ENCODE assay signal across 1 cellular context in the genomic region with DNA sequence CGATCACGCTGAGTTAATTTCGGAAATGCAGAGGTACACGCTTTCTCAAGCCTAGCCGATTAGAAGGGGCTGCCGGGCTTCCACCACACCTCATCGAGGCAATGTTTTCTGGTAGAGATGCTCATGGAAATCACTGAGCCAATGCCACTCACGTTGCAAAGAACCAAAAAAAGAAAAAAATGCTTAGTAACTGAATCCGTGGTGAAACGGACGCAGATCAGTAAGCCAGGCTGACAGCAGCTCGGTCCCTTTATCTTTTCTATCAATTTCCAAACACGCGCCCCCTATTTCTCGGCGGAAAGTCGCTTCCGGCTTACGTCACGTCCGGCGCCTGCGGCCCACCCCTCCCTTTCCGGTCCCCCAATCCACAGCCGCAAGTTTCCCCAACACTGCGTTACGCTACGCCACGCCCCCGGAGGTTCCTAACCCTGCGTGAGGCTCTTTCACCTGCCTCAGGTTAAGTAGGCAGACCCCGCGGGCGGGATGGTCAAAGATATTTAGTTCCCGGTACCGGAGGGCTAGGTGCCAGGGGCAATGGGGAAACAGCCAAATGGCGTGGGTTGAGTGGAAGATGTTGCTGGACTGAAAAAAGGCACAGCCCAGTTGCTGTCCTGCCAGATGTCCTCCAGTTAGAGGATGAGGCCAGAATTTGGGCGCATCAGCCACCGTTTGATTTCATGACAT.
A peak's percentile ranks its signal among the peaks of the same experiment; 100 is the strongest.
TF ChIP-seq lines count a peak whose summit lies in the region.

A gene with protein sequence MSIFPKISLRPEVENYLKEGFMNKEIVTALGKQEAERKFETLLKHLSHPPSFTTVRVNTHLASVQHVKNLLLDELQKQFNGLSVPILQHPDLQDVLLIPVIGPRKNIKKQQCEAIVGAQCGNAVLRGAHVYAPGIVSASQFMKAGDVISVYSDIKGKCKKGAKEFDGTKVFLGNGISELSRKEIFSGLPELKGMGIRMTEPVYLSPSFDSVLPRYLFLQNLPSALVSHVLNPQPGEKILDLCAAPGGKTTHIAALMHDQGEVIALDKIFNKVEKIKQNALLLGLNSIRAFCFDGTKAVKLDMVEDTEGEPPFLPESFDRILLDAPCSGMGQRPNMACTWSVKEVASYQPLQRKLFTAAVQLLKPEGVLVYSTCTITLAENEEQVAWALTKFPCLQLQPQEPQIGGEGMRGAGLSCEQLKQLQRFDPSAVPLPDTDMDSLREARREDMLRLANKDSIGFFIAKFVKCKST (minus strand): TSS at position 264 of the 684 bp plus-strand sequence. CDS start 384 bp downstream, outside the sequence.

TF ChIP-seq in K562, 482 proteins besides CTCF, POLR2A, EP300 and RAD21 (continued from another document and continues in another):
- TF ChIP-seq TCF7L2 (IDR thresholded peaks at IDR 0.05; ENCODE audit: low read depth, low read length) (no peak), ZC3H11A (IDR thresholded peaks at IDR 0.05; ENCODE audit: low read depth, low read length) (0 out of 2 replicates have a peak, but pooled peaks have one; percentile 33), SLC30A9 (CRISPR knock-in tag; IDR thresholded peaks at IDR 0.05) (no peak), NRF1 (conservative IDR thresholded peaks at IDR 0.05 in 1 of 2, IDR thresholded peaks at IDR 0.05 in 1 of 2) (peak; percentile 56 to 66; a peak in 3 of 4 replicates), TBP (optimal IDR thresholded peaks at IDR 0.05; ENCODE audit: low read depth, low read length) (peak; percentile 84), ZNF644 (tag; IDR thresholded peaks at IDR 0.05; ENCODE audit: low read depth) (no peak), NCOR1 (IDR thresholded peaks at IDR 0.05) (0 out of 2 replicates have a peak, but pooled peaks have one; percentile 24), TEAD4 (IDR thresholded peaks at IDR 0.05; ENCODE audit: low read length) (peak; percentile 29; the same call in 1 of the 2 replicates), TEAD4 (CRISPR knock-in tag; IDR thresholded peaks at IDR 0.05; ENCODE audit: borderline replicate concordance) (no peak), NR3C1 (CRISPR knock-in tag; IDR thresholded peaks at IDR 0.05) (no peak), KAT2B (IDR thresholded peaks at IDR 0.05; ENCODE audit: low read depth, low read length) (no peak), SRSF3 (IDR thresholded peaks at IDR 0.05; ENCODE audit: insufficient read depth, low read length) (no peak), NFYB (IDR thresholded peaks at IDR 0.05; ENCODE audit: extremely low read depth, insufficient read length) (no peak), PPARD (CRISPR knock-in tag; IDR thresholded peaks at IDR 0.05) (no peak), SRSF9 (IDR thresholded peaks at IDR 0.05; ENCODE audit: borderline replicate concordance, low read depth, low read length) (no peak)
- TF ChIP-seq, protein P1, sequence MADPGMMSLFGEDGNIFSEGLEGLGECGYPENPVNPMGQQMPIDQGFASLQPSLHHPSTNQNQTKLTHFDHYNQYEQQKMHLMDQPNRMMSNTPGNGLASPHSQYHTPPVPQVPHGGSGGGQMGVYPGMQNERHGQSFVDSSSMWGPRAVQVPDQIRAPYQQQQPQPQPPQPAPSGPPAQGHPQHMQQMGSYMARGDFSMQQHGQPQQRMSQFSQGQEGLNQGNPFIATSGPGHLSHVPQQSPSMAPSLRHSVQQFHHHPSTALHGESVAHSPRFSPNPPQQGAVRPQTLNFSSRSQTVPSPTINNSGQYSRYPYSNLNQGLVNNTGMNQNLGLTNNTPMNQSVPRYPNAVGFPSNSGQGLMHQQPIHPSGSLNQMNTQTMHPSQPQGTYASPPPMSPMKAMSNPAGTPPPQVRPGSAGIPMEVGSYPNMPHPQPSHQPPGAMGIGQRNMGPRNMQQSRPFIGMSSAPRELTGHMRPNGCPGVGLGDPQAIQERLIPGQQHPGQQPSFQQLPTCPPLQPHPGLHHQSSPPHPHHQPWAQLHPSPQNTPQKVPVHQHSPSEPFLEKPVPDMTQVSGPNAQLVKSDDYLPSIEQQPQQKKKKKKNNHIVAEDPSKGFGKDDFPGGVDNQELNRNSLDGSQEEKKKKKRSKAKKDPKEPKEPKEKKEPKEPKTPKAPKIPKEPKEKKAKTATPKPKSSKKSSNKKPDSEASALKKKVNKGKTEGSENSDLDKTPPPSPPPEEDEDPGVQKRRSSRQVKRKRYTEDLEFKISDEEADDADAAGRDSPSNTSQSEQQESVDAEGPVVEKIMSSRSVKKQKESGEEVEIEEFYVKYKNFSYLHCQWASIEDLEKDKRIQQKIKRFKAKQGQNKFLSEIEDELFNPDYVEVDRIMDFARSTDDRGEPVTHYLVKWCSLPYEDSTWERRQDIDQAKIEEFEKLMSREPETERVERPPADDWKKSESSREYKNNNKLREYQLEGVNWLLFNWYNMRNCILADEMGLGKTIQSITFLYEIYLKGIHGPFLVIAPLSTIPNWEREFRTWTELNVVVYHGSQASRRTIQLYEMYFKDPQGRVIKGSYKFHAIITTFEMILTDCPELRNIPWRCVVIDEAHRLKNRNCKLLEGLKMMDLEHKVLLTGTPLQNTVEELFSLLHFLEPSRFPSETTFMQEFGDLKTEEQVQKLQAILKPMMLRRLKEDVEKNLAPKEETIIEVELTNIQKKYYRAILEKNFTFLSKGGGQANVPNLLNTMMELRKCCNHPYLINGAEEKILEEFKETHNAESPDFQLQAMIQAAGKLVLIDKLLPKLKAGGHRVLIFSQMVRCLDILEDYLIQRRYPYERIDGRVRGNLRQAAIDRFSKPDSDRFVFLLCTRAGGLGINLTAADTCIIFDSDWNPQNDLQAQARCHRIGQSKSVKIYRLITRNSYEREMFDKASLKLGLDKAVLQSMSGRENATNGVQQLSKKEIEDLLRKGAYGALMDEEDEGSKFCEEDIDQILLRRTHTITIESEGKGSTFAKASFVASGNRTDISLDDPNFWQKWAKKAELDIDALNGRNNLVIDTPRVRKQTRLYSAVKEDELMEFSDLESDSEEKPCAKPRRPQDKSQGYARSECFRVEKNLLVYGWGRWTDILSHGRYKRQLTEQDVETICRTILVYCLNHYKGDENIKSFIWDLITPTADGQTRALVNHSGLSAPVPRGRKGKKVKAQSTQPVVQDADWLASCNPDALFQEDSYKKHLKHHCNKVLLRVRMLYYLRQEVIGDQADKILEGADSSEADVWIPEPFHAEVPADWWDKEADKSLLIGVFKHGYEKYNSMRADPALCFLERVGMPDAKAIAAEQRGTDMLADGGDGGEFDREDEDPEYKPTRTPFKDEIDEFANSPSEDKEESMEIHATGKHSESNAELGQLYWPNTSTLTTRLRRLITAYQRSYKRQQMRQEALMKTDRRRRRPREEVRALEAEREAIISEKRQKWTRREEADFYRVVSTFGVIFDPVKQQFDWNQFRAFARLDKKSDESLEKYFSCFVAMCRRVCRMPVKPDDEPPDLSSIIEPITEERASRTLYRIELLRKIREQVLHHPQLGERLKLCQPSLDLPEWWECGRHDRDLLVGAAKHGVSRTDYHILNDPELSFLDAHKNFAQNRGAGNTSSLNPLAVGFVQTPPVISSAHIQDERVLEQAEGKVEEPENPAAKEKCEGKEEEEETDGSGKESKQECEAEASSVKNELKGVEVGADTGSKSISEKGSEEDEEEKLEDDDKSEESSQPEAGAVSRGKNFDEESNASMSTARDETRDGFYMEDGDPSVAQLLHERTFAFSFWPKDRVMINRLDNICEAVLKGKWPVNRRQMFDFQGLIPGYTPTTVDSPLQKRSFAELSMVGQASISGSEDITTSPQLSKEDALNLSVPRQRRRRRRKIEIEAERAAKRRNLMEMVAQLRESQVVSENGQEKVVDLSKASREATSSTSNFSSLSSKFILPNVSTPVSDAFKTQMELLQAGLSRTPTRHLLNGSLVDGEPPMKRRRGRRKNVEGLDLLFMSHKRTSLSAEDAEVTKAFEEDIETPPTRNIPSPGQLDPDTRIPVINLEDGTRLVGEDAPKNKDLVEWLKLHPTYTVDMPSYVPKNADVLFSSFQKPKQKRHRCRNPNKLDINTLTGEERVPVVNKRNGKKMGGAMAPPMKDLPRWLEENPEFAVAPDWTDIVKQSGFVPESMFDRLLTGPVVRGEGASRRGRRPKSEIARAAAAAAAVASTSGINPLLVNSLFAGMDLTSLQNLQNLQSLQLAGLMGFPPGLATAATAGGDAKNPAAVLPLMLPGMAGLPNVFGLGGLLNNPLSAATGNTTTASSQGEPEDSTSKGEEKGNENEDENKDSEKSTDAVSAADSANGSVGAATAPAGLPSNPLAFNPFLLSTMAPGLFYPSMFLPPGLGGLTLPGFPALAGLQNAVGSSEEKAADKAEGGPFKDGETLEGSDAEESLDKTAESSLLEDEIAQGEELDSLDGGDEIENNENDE (IDR thresholded peaks at IDR 0.05; ENCODE audit: low read depth, low read length): no peak
- TF ChIP-seq, protein P2, sequence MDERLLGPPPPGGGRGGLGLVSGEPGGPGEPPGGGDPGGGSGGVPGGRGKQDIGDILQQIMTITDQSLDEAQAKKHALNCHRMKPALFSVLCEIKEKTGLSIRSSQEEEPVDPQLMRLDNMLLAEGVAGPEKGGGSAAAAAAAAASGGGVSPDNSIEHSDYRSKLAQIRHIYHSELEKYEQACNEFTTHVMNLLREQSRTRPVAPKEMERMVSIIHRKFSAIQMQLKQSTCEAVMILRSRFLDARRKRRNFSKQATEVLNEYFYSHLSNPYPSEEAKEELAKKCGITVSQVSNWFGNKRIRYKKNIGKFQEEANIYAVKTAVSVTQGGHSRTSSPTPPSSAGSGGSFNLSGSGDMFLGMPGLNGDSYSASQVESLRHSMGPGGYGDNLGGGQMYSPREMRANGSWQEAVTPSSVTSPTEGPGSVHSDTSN (CRISPR knock-in tag; IDR thresholded peaks at IDR 0.05; ENCODE audit: low read depth): no peak
- TF ChIP-seq, protein P2 (tag; conservative IDR thresholded peaks at IDR 0.05; ENCODE audit: low read depth): no peak
- TF ChIP-seq, protein P3, sequence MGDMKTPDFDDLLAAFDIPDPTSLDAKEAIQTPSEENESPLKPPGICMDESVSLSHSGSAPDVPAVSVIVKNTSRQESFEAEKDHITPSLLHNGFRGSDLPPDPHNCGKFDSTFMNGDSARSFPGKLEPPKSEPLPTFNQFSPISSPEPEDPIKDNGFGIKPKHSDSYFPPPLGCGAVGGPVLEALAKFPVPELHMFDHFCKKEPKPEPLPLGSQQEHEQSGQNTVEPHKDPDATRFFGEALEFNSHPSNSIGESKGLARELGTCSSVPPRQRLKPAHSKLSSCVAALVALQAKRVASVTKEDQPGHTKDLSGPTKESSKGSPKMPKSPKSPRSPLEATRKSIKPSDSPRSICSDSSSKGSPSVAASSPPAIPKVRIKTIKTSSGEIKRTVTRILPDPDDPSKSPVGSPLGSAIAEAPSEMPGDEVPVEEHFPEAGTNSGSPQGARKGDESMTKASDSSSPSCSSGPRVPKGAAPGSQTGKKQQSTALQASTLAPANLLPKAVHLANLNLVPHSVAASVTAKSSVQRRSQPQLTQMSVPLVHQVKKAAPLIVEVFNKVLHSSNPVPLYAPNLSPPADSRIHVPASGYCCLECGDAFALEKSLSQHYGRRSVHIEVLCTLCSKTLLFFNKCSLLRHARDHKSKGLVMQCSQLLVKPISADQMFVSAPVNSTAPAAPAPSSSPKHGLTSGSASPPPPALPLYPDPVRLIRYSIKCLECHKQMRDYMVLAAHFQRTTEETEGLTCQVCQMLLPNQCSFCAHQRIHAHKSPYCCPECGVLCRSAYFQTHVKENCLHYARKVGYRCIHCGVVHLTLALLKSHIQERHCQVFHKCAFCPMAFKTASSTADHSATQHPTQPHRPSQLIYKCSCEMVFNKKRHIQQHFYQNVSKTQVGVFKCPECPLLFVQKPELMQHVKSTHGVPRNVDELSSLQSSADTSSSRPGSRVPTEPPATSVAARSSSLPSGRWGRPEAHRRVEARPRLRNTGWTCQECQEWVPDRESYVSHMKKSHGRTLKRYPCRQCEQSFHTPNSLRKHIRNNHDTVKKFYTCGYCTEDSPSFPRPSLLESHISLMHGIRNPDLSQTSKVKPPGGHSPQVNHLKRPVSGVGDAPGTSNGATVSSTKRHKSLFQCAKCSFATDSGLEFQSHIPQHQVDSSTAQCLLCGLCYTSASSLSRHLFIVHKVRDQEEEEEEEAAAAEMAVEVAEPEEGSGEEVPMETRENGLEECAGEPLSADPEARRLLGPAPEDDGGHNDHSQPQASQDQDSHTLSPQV (IDR thresholded peaks at IDR 0.05): no peak
- TF ChIP-seq, protein P4, sequence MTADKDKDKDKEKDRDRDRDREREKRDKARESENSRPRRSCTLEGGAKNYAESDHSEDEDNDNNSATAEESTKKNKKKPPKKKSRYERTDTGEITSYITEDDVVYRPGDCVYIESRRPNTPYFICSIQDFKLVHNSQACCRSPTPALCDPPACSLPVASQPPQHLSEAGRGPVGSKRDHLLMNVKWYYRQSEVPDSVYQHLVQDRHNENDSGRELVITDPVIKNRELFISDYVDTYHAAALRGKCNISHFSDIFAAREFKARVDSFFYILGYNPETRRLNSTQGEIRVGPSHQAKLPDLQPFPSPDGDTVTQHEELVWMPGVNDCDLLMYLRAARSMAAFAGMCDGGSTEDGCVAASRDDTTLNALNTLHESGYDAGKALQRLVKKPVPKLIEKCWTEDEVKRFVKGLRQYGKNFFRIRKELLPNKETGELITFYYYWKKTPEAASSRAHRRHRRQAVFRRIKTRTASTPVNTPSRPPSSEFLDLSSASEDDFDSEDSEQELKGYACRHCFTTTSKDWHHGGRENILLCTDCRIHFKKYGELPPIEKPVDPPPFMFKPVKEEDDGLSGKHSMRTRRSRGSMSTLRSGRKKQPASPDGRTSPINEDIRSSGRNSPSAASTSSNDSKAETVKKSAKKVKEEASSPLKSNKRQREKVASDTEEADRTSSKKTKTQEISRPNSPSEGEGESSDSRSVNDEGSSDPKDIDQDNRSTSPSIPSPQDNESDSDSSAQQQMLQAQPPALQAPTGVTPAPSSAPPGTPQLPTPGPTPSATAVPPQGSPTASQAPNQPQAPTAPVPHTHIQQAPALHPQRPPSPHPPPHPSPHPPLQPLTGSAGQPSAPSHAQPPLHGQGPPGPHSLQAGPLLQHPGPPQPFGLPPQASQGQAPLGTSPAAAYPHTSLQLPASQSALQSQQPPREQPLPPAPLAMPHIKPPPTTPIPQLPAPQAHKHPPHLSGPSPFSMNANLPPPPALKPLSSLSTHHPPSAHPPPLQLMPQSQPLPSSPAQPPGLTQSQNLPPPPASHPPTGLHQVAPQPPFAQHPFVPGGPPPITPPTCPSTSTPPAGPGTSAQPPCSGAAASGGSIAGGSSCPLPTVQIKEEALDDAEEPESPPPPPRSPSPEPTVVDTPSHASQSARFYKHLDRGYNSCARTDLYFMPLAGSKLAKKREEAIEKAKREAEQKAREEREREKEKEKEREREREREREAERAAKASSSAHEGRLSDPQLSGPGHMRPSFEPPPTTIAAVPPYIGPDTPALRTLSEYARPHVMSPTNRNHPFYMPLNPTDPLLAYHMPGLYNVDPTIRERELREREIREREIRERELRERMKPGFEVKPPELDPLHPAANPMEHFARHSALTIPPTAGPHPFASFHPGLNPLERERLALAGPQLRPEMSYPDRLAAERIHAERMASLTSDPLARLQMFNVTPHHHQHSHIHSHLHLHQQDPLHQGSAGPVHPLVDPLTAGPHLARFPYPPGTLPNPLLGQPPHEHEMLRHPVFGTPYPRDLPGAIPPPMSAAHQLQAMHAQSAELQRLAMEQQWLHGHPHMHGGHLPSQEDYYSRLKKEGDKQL (CRISPR knock-in tag; IDR thresholded peaks at IDR 0.05; ENCODE audit: borderline replicate concordance): no peak
